In genomic region chr3:172595648-172596393, GRCh38 we compare ENCODE assay signal across 8 cellular contexts.
DNase-seq lines count a peak whose midpoint lies in the region; ATAC-seq, FAIRE-seq and TF ChIP-seq lines count a peak whose summit lies in the region.

No MANE protein-coding gene starts in this region.

- H3K4me1 ChIP-seq in Karpas-422 (ENCODE audit: low read length) (no peaks in the 10 kb centered on the region), HepG2 (ENCODE audit: insufficient read depth, low read length) (peaks cover 72% of the 10 kb centered on the region), subcutaneous abdominal adipose tissue (ENCODE audit: control insufficient read depth in 5 of 5, insufficient read depth in 5 of 5, low read length in 5 of 5) (peaks cover 8 to 40% (median 22%) of the 10 kb centered on the region in 5 donors)

- peak; percentile 84 for TF ChIP-seq CTCF in chondrocyte (IDR thresholded peaks at IDR 0.05)
- TF ChIP-seq CTCF in HepG2 (CRISPR knock-in tag; IDR thresholded peaks at IDR 0.05): peak; percentile 83

- H3K9me3 ChIP-seq in Karpas-422 (ENCODE audit: low read length): no peaks in the 10 kb centered on the region
- H3K9me3 ChIP-seq in HepG2 (ENCODE audit: low read length): no peaks in the 10 kb centered on the region
- no peaks in the 10 kb centered on the region for H3K9me3 ChIP-seq in subcutaneous abdominal adipose tissue (ENCODE audit: control insufficient read depth in 5 of 5, low read length in 5 of 5)

- POLR2A ChIA-PET in HepG2 (lab: Yijun Ruan, JAX): interaction anchor here (1.0 to 3.3 kb wide), 8 partner anchors 17 to 81 kb away, joined by 3 to 12 read pairs (median 4); partner anchors contain the start of gene TNFSF10

- no peaks in the 10 kb centered on the region for H3K36me3 ChIP-seq in Karpas-422 (ENCODE audit: insufficient read depth, low read length)
- H3K36me3 ChIP-seq in HepG2 (replicated peaks in 1 of 2; ENCODE audit: control insufficient read depth in 1 of 2, insufficient read depth in 2 of 2, low read length in 2 of 2): no peaks in the 10 kb centered on the region
- no peaks in the 10 kb centered on the region for H3K36me3 ChIP-seq in subcutaneous abdominal adipose tissue (ENCODE audit: control insufficient read depth in 5 of 5, insufficient read depth in 5 of 5, low read length in 5 of 5)

- whole genome bisulfite sequencing in HepG2 (ENCODE audit: low lambda C conversion rate): 8% methylated on average over 7 of the region's 7 CpGs

- peak; percentile 58 for DNase-seq in ELR (ENCODE audit: low read depth)
- DNase-seq in Karpas-422: peak; percentile 69
- peak; percentile 80 for DNase-seq in SW480 (ENCODE audit: low spot score)
- DNase-seq in chondrocyte (ENCODE audit: low spot score): no peak
- DNase-seq in HepG2 (ENCODE audit: low spot score): peak; percentile 63
- no peak for DNase-seq in GOT3 (lab: John Stamatoyannopoulos, UW)

- H3K4me2 ChIP-seq in Karpas-422 (ENCODE audit: low read depth, low read length, poor library complexity, severe bottlenecking) (no peak overlapping the region), HepG2 (ENCODE audit: low read depth, low read length) (peak overlapping the region; percentile 60)

- H3K4me3 Mint-ChIP-seq in chondrocyte (ENCODE audit: unreplicated experiment): peak overlapping the region; percentile 61

- H3K4me3 ChIP-seq in Karpas-422 (ENCODE audit: low read length): no peak overlapping the region
- peak overlapping the region; percentile 17 to 35 (median 18); a peak in 4 of 6 replicates for H3K4me3 ChIP-seq in HepG2 (replicated peaks in 1 of 3; ENCODE audit: insufficient read depth in 1 of 3, low read depth in 2 of 3, low read length in 3 of 3)
- peak overlapping the region; percentile 35 to 61 (median 48) for H3K4me3 ChIP-seq in subcutaneous abdominal adipose tissue (ENCODE audit: low read depth in 1 of 5, low read length in 5 of 5)

- TF ChIP-seq POLR2A in HepG2 (IDR thresholded peaks at IDR 0.05; ENCODE audit: insufficient read depth in 1 of 2, low read depth in 2 of 2, low read length in 2 of 2): no peak

- in situ Hi-C loops in HepG2 (cut with HindIII; ENCODE audit: extremely low pct_ligation_motif_present, low pct_unique_long_range_greater_than_20kb): loop anchor here (5.0 kb wide), 1 partner anchor 109 kb away; no protein-coding TSS in a partner anchor

- H3K36me3 Mint-ChIP-seq in chondrocyte (ENCODE audit: low read depth): no peaks in the 10 kb centered on the region

- TF ChIP-seq RAD21 in HepG2 (CRISPR knock-in tag; IDR thresholded peaks at IDR 0.05): peak; percentile 67

- H3K27ac ChIP-seq in Karpas-422 (ENCODE audit: low read length) (no peak overlapping the region), HepG2 (ENCODE audit: extremely low read length, insufficient read depth, low read length) (peak overlapping the region; percentile 96), subcutaneous abdominal adipose tissue (ENCODE audit: low read depth, low read length) (peak overlapping the region; percentile 95)

- CTCF ChIA-PET in HepG2 (lab: Yijun Ruan, JAX; ENCODE audit: low intra/inter-chr PET ratio, low total read pairs): interaction anchor here (2.5 to 2.9 kb wide), 2 partner anchors 27 to 106 kb away, joined by 15 to 17 read pairs; no protein-coding TSS in a partner anchor

- intact Hi-C loops in HepG2 (cut with micrococcal nuclease; ENCODE audit: unreplicated experiment): loop anchor here (1.0 to 2.0 kb wide), 3 partner anchors 27 to 106 kb away; no protein-coding TSS in a partner anchor

- peaks cover 4% of the 10 kb centered on the region for H3K9me3 Mint-ChIP-seq in chondrocyte (ENCODE audit: low read depth)

- peak; percentile 80 for FAIRE-seq in HepG2 (lab: Jason Lieb, UNC)

- TF ChIP-seq EP300 in HepG2 (IDR thresholded peaks at IDR 0.05; ENCODE audit: low read depth in 2 of 2, low read length in 2 of 2) (no peak), HepG2 (CRISPR knock-in tag; IDR thresholded peaks at IDR 0.05; ENCODE audit: borderline replicate concordance) (no peak)

- H4K20me1 ChIP-seq in Karpas-422 (ENCODE audit: insufficient read depth, low read depth, low read length): no peaks in the 10 kb centered on the region
- no peaks in the 10 kb centered on the region for H4K20me1 ChIP-seq in HepG2 (ENCODE audit: insufficient read depth, low read length)

- H3K27ac Mint-ChIP-seq in chondrocyte (ENCODE audit: unreplicated experiment): peak overlapping the region; percentile 9

- peaks cover 8% of the 10 kb centered on the region for H3K4me1 Mint-ChIP-seq in chondrocyte (ENCODE audit: low read depth)

- no peaks in the 10 kb centered on the region for H3K27me3 ChIP-seq in Karpas-422 (ENCODE audit: low read length)
- no peaks in the 10 kb centered on the region for H3K27me3 ChIP-seq in HepG2 (ENCODE audit: control insufficient read depth in 1 of 2, insufficient read depth in 2 of 2, low read length in 2 of 2)
- H3K27me3 ChIP-seq in subcutaneous abdominal adipose tissue (ENCODE audit: control insufficient read depth in 5 of 5, insufficient read depth in 4 of 5, low read length in 5 of 5): no peaks in the 10 kb centered on the region

- H2AFZ ChIP-seq in Karpas-422 (ENCODE audit: low read length): no peak overlapping the region
- peak overlapping the region; percentile 61 for H2AFZ ChIP-seq in HepG2 (ENCODE audit: low read length)

- H3K9me2 ChIP-seq in Karpas-422 (replicated peaks; ENCODE audit: insufficient read depth, low read length): no peaks in the 10 kb centered on the region

- ATAC-seq in GM21515 (IDR thresholded peaks at IDR 0.05; ENCODE audit: unreplicated experiment): peak; percentile 40
- ATAC-seq in HepG2: peak; percentile 70

- no peaks in the 10 kb centered on the region for H3K27me3 Mint-ChIP-seq in chondrocyte (ENCODE audit: low read depth)

- H3K9ac ChIP-seq in Karpas-422 (ENCODE audit: low read length): no peak overlapping the region
- H3K9ac ChIP-seq in HepG2 (ENCODE audit: insufficient read depth, low read depth, low read length): peak overlapping the region; percentile 51; the same call in 1 of the 2 replicates
- H3K9ac ChIP-seq in subcutaneous abdominal adipose tissue (ENCODE audit: low read length in 5 of 5): peak overlapping the region; percentile 25 to 69 (median 49)

- BruUV-seq in HepG2 (replicated peaks; lab: Mats Ljungman, UMichigan): no TSS peak

- H3K79me2 ChIP-seq in Karpas-422 (ENCODE audit: low read length) (no peaks in the 10 kb centered on the region), HepG2 (ENCODE audit: insufficient read depth, low read length) (no peaks in the 10 kb centered on the region)

TF ChIP-seq in HepG2, 621 proteins besides CTCF, POLR2A, EP300 and RAD21 (continues in another document):
- TF ChIP-seq SAP130 (CRISPR knock-in tag; IDR thresholded peaks at IDR 0.05; ENCODE audit: low read depth) (peak; percentile 22; the same call in 1 of the 2 replicates), SMC3 (IDR thresholded peaks at IDR 0.05; ENCODE audit: low read length) (peak; percentile 80), CBFB (CRISPR knock-in tag; IDR thresholded peaks at IDR 0.05) (no peak), RXRB (CRISPR knock-in tag; IDR thresholded peaks at IDR 0.05; ENCODE audit: borderline replicate concordance) (peak; percentile 51; the same call in 1 of the 2 replicates), ARID3A (IDR thresholded peaks at IDR 0.05; ENCODE audit: low read depth, low read length) (peak; percentile 26; the same call in 1 of the 2 replicates), TBX3 (IDR thresholded peaks at IDR 0.05; ENCODE audit: borderline replicate concordance) (peak; percentile 72; the same call in 1 of the 2 replicates), GFI1 (CRISPR knock-in tag; IDR thresholded peaks at IDR 0.05; ENCODE audit: borderline replicate concordance) (peak; percentile 33; the same call in 1 of the 2 replicates), ZSCAN31 (CRISPR knock-in tag; IDR thresholded peaks at IDR 0.05; ENCODE audit: low read depth) (no peak), MTF2 (CRISPR knock-in tag; IDR thresholded peaks at IDR 0.05; ENCODE audit: borderline replicate concordance) (0 out of 2 replicates have a peak, but pooled peaks have one; percentile 24), STAG1 (CRISPR knock-in tag; IDR thresholded peaks at IDR 0.05) (peak; percentile 87), IRF2 (CRISPR knock-in tag; IDR thresholded peaks at IDR 0.05) (0 out of 2 replicates have a peak, but pooled peaks have one; percentile 22), ZNF562 (CRISPR knock-in tag; IDR thresholded peaks at IDR 0.05; ENCODE audit: borderline replicate concordance) (no peak), MIXL1 (CRISPR knock-in tag; IDR thresholded peaks at IDR 0.05) (0 out of 2 replicates have a peak, but pooled peaks have one; percentile 43), ZNF746 (CRISPR knock-in tag; IDR thresholded peaks at IDR 0.05) (no peak), KLF13 (CRISPR knock-in tag; IDR thresholded peaks at IDR 0.05) (no peak)
- TF ChIP-seq, protein P1, sequence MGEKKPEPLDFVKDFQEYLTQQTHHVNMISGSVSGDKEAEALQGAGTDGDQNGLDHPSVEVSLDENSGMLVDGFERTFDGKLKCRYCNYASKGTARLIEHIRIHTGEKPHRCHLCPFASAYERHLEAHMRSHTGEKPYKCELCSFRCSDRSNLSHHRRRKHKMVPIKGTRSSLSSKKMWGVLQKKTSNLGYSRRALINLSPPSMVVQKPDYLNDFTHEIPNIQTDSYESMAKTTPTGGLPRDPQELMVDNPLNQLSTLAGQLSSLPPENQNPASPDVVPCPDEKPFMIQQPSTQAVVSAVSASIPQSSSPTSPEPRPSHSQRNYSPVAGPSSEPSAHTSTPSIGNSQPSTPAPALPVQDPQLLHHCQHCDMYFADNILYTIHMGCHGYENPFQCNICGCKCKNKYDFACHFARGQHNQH (CRISPR knock-in tag; IDR thresholded peaks at IDR 0.05): no peak

Comparison
In these comparisons a context has a peak if more than half of its experiments do, and no peak if none do; other contexts are left out.
1. DNase-seq: peak in ELR (single experiment), Karpas-422 (single experiment), SW480 (single experiment) and HepG2 (single experiment); none in chondrocyte (single experiment) and GOT3 (single experiment).